In genomic region chr17:1907818-1908698, GRCh38 we compare ENCODE assay signal across 8 cellular contexts.
A peak's percentile ranks its signal among the peaks of the same experiment; 100 is the strongest.
DNase-seq lines count a peak whose midpoint lies in the region; ATAC-seq and TF ChIP-seq lines count a peak whose summit lies in the region.

No MANE protein-coding gene starts in this region.

- no peak overlapping the region for H3K4me2 ChIP-seq in Loucy (ENCODE audit: low read depth, low read length, poor library complexity, severe bottlenecking)

- no peak overlapping the region for H3K9ac ChIP-seq in Loucy (ENCODE audit: low read depth, low read length, poor library complexity, severe bottlenecking)

- no peaks in the 10 kb centered on the region for H3F3A ChIP-seq in Loucy (ENCODE audit: low read depth)

- no peak overlapping the region for H3K4me3 ChIP-seq in Loucy (ENCODE audit: low read length, poor library complexity, severe bottlenecking)
- peak overlapping the region; percentile 21 to 40 for H3K4me3 ChIP-seq in muscle layer of duodenum (ENCODE audit: low read depth in 1 of 2, low read length in 2 of 2)

- no peaks in the 10 kb centered on the region for H4K20me1 ChIP-seq in Loucy (ENCODE audit: insufficient read depth, low read length, poor library complexity, severe bottlenecking)

- H3K9me3 ChIP-seq in Loucy (ENCODE audit: insufficient read depth, low read depth, low read length): no peaks in the 10 kb centered on the region
- no peaks in the 10 kb centered on the region for H3K9me3 ChIP-seq in muscle layer of duodenum (ENCODE audit: control insufficient read depth in 1 of 2, low read length in 2 of 2)

- H3K36me3 ChIP-seq in Loucy (ENCODE audit: insufficient read depth, low read length) (no peaks in the 10 kb centered on the region), muscle layer of duodenum (ENCODE audit: control insufficient read depth in 1 of 2, insufficient read depth in 2 of 2, low read length in 2 of 2) (no peaks in the 10 kb centered on the region)

- H3K27ac ChIP-seq in cingulate gyrus (ENCODE audit: low read depth, low read length) (peak overlapping the region; percentile 54), muscle layer of duodenum (ENCODE audit: low read length) (no peak overlapping the region)

- no peaks in the 10 kb centered on the region for H3K9me2 ChIP-seq in Loucy (replicated peaks; ENCODE audit: low read depth, low read length)

- TF ChIP-seq CTCF in Loucy (conservative IDR thresholded peaks at IDR 0.05; ENCODE audit: low read length): no peak

- H2AFZ ChIP-seq in Loucy (ENCODE audit: low read length): peak overlapping the region; percentile 67; the same call in 1 of the 2 replicates

- H3K79me2 ChIP-seq in Loucy (ENCODE audit: insufficient read depth, low read length): no peaks in the 10 kb centered on the region

- ATAC-seq in GM18517 (IDR thresholded peaks at IDR 0.05; ENCODE audit: unreplicated experiment): no peak
- ATAC-seq in HG02571 (IDR thresholded peaks at IDR 0.05; ENCODE audit: unreplicated experiment): no peak

- DNase-seq in Ammon's horn (ENCODE audit: low spot score) (peak; percentile 38), NCI-H146 (lab: John Stamatoyannopoulos, UW) (no peak), inferior parietal cortex (ENCODE audit: extremely low spot score) (no peak)

- H3K27me3 ChIP-seq in Loucy (ENCODE audit: insufficient read depth, low read length, poor library complexity, severe bottlenecking): no peaks in the 10 kb centered on the region
- H3K27me3 ChIP-seq in muscle layer of duodenum (ENCODE audit: low read depth, low read length): peaks cover 33% of the 10 kb centered on the region

- no peaks in the 10 kb centered on the region for H3K4me1 ChIP-seq in Loucy (ENCODE audit: insufficient read depth, low read length, poor library complexity, severe bottlenecking)
- peaks cover 0 to 13% of the 10 kb centered on the region in 2 donors for H3K4me1 ChIP-seq in muscle layer of duodenum (ENCODE audit: control insufficient read depth in 1 of 2, insufficient read depth in 2 of 2, low read length in 2 of 2)
